Comparison of ENCODE assay signal across 8 cellular contexts in genomic region chr1:16911851-16912736, GRCh38. TPM values are rescaled to one million over a fixed set of nuclear protein-coding genes. Genes with fewer than 3 reads are reported as not detected.
A peak's percentile ranks its signal among the peaks of the same experiment; 100 is the strongest.
DNase-seq lines count a peak whose midpoint lies in the region; ATAC-seq and TF ChIP-seq lines count a peak whose summit lies in the region.
"Not testable (repeated sequence)": the region's sequence is repeated elsewhere in the genome, so short reads cannot be mapped to it uniquely, and the experiment has no call there.

No MANE protein-coding gene starts in this region.

- not testable (repeated sequence) for TF ChIP-seq CTCF in CD8-positive, alpha-beta T cell (IDR thresholded peaks at IDR 0.05)
- peak; percentile 7 for TF ChIP-seq CTCF in nephron progenitor cell (IDR thresholded peaks at IDR 0.05)

- H3K4me3 ChIP-seq in CD8-positive, alpha-beta T cell (ENCODE audit: low read depth, low read length), result not testable (repeated sequence)

- not testable (repeated sequence) for H3K36me3 Mint-ChIP-seq in CD8-positive, alpha-beta T cell; T-cell; effector memory CD8-positive, alpha-beta T cell (ENCODE audit: insufficient read depth); nephron progenitor cell (ENCODE audit: low read depth); stimulated activated naive CD8-positive, alpha-beta T cell treated with anti-CD3 and anti-CD28 coated beads, Interleukin-15, Interleukin-2, amounts not matched to agents 100 ng/mL and 50 ng/mL, for 24 hours (ENCODE audit: low read depth)

- not testable (repeated sequence) for H3K9me3 Mint-ChIP-seq in CD8-positive, alpha-beta T cell; T-cell; effector memory CD8-positive, alpha-beta T cell; nephron progenitor cell; stimulated activated naive CD8-positive, alpha-beta T cell treated with anti-CD3 and anti-CD28 coated beads, Interleukin-15, Interleukin-2, amounts not matched to agents 100 ng/mL and 50 ng/mL, for 24 hours

- H3K4me1 Mint-ChIP-seq in CD8-positive, alpha-beta T cell (ENCODE audit: low read depth), result peaks cover 30% of the 10 kb centered on the region
- H3K4me1 Mint-ChIP-seq in T-cell, result peaks cover 48 to 59% (median 53%) of the 10 kb centered on the region in 3 donors
- peaks cover 27 to 55% of the 10 kb centered on the region in 2 donors for H3K4me1 Mint-ChIP-seq in effector memory CD8-positive, alpha-beta T cell (ENCODE audit: low read depth in 2 of 2)
- peaks cover 44% of the 10 kb centered on the region for H3K4me1 Mint-ChIP-seq in nephron progenitor cell
- peaks cover 32% of the 10 kb centered on the region for H3K4me1 Mint-ChIP-seq in stimulated activated naive CD8-positive, alpha-beta T cell treated with anti-CD3 and anti-CD28 coated beads, Interleukin-15, Interleukin-2, amounts not matched to agents 100 ng/mL and 50 ng/mL, for 24 hours (ENCODE audit: low read depth)

- H3K4me1 ChIP-seq in CD8-positive, alpha-beta T cell (ENCODE audit: insufficient read depth, low read length), result peaks cover 28% of the 10 kb centered on the region

- intact Hi-C loops in CD8-positive, alpha-beta T cell (cut with DNase I, micrococcal nuclease), result loop anchor here (5.0 to 10.0 kb wide), 3 partner anchors 100 to 1387 kb away; partner anchors contain the start of genes ATP13A2 (in 1 of the 2), CASP9 (in 1 of the 2), DNAJC16 (in 1 of the 2) and RCC2 (in 1 of the 2)

- POLR2A ChIA-PET in CD8-positive, alpha-beta T cell (lab: Charles Lee); T-cell (lab: Charles Lee): not testable (repeated sequence)

- in situ Hi-C loops in KBM-7 (cut with MboI; ENCODE audit: low pct_unique_long_range_greater_than_20kb, low sequenced_read_pairs), result not testable (repeated sequence)

- CTCF ChIA-PET in CD8-positive, alpha-beta T cell (lab: Charles Lee); T-cell (lab: Charles Lee): not testable (repeated sequence)

- peak overlapping the region; percentile 29 for H3K4me3 Mint-ChIP-seq in CD8-positive, alpha-beta T cell
- H3K4me3 Mint-ChIP-seq in T-cell, result peak overlapping the region; percentile 34 to 84 (median 58)
- peak overlapping the region; percentile 4 to 93 for H3K4me3 Mint-ChIP-seq in effector memory CD8-positive, alpha-beta T cell
- not testable (repeated sequence) for H3K4me3 Mint-ChIP-seq in nephron progenitor cell
- H3K4me3 Mint-ChIP-seq in stimulated activated naive CD8-positive, alpha-beta T cell treated with anti-CD3 and anti-CD28 coated beads, Interleukin-15, Interleukin-2, amounts not matched to agents 100 ng/mL and 50 ng/mL, for 24 hours, result peak overlapping the region; percentile 82

- not testable (repeated sequence) for H3K27me3 Mint-ChIP-seq in CD8-positive, alpha-beta T cell (ENCODE audit: low read depth); T-cell; effector memory CD8-positive, alpha-beta T cell; nephron progenitor cell (ENCODE audit: low read depth, poor library complexity); stimulated activated naive CD8-positive, alpha-beta T cell treated with anti-CD3 and anti-CD28 coated beads, Interleukin-15, Interleukin-2, amounts not matched to agents 100 ng/mL and 50 ng/mL, for 24 hours

- DNase-seq in CD8-positive, alpha-beta T cell; T-cell; effector memory CD8-positive, alpha-beta T cell; left lobe of liver (ENCODE audit: low spot score): not testable (repeated sequence)
- DNase-seq in KBM-7, result peak; percentile 20
- peak; percentile 64 for DNase-seq in activated effector memory CD4-positive, alpha-beta T cell treated with anti-CD3 and anti-CD28 coated beads, Interleukin-2, amount 50 U/mL, for 16 hours
- peak; percentile 46 for DNase-seq in nephron progenitor cell

- not testable (repeated sequence) for H3K27ac ChIP-seq in CD8-positive, alpha-beta T cell (ENCODE audit: low read depth, low read length)

- not testable (repeated sequence) for H3K27me3 ChIP-seq in CD8-positive, alpha-beta T cell (ENCODE audit: insufficient read depth, low read length)

- not testable (repeated sequence) for H3K27ac Mint-ChIP-seq in CD8-positive, alpha-beta T cell; nephron progenitor cell; stimulated activated naive CD8-positive, alpha-beta T cell treated with anti-CD3 and anti-CD28 coated beads, Interleukin-15, Interleukin-2, amounts not matched to agents 100 ng/mL and 50 ng/mL, for 24 hours
- H3K27ac Mint-ChIP-seq in T-cell, result peak overlapping the region; percentile 55 to 89
- H3K27ac Mint-ChIP-seq in effector memory CD8-positive, alpha-beta T cell, result peak overlapping the region in 1 of 2 donors; percentile 32

- not testable (repeated sequence) for H3K36me3 ChIP-seq in CD8-positive, alpha-beta T cell (ENCODE audit: insufficient read depth, low read length)

- not testable (repeated sequence) for H3K9me3 ChIP-seq in CD8-positive, alpha-beta T cell (ENCODE audit: low read length)

- ATAC-seq in CD8-positive, alpha-beta T cell; T-cell (replicated peaks in 1 of 4); effector memory CD8-positive, alpha-beta T cell (replicated peaks): not testable (repeated sequence)
- ATAC-seq in left lobe of liver, result peak; percentile 4

RNA-seq across cellular contexts. Expression of gene CROCC, which starts 9.6 kb away (rescaled TPM):
- total RNA-seq in CD8-positive, alpha-beta T cell, result 10 to 100 TPM; 51.2 to 54.0 TPM
- total RNA-seq in T-cell (100 to 1,000 TPM in 1 of 5 donors, 10 to 100 TPM in 4; 59.3 to 104 (median 86.4) TPM), left lobe of liver (11.8 TPM)

RNA-seq across cellular contexts. Expression of gene RNU1-2, which starts 16.3 kb away (rescaled TPM):
- total RNA-seq in CD8-positive, alpha-beta T cell, result 1,000 to 10,000 TPM; 3,774 to 3,852 TPM
- total RNA-seq in T-cell (1,000 to 10,000 TPM; 2,148 to 4,743 (median 3,650) TPM), left lobe of liver (1,159 TPM)
